In the genomic region with DNA sequence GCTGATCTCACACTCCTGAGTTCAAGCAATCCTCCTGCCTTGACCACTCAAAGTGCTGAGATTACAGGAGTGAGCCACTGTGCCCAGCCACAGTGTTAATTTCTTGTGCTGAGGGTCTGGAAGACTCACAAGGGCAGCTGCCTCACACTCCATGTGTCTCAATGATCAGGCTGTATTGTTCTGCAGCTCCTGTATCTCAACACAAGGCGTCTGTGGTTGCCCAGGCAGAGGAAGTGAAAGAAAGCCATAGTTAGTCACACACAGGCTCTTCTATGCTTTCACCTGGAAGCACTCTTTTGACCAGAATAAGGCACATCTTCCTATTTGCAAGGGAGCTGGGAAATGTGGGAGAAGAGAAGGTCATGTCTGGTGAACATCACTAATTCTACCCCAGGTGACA, we compare ENCODE assay signal across 16 cellular contexts.
A peak's percentile ranks its signal among the peaks of the same experiment; 100 is the strongest.
DNase-seq lines count a peak whose midpoint lies in the region; ATAC-seq lines count a peak whose summit lies in the region.
"Had no signal": no experiment of that assay in that cellular context is flagged by ENCODE, and none has a peak within 500 bp of the region (broad histone marks: within the 10 kb centered on the region; RNA-seq: fewer than 3 reads in every experiment).

No MANE protein-coding gene starts in this region.

- no peak overlapping the region for H2BK120ac ChIP-seq in neuronal stem cell (ENCODE audit: low read depth, low read length)

- H4K8ac ChIP-seq in neuronal stem cell (ENCODE audit: low read depth, low read length), result no peak overlapping the region

- no peaks in the 10 kb centered on the region for H4K20me1 ChIP-seq in Karpas-422 (ENCODE audit: insufficient read depth, low read depth, low read length)

- ATAC-seq in GM18868 (IDR thresholded peaks at IDR 0.05; ENCODE audit: unreplicated experiment), result peak; percentile 93
- ATAC-seq in GM21723 (IDR thresholded peaks at IDR 0.05; ENCODE audit: unreplicated experiment), result peak; percentile 61
- ATAC-seq: naive thymus-derived CD8-positive, alpha-beta T cell had no signal

- no peaks in the 10 kb centered on the region for H3K9me2 ChIP-seq in Karpas-422 (replicated peaks; ENCODE audit: insufficient read depth, low read length)

- no peak overlapping the region for H2BK15ac ChIP-seq in neuronal stem cell (ENCODE audit: low read length)

- H3K4me3 ChIP-seq in Karpas-422 (ENCODE audit: low read length), result no peak overlapping the region
- H3K4me3 ChIP-seq in neuronal stem cell (ENCODE audit: low read length in 2 of 2), result no peak overlapping the region
- H3K4me3 ChIP-seq: lung, skin epidermis, tibial artery had no signal

- H3K27me3 ChIP-seq in Karpas-422 (ENCODE audit: low read length) (no peaks in the 10 kb centered on the region), neuronal stem cell (ENCODE audit: control insufficient read depth in 3 of 3, insufficient read depth in 3 of 3, low read depth in 1 of 3, low read length in 3 of 3) (no peaks in the 10 kb centered on the region)
- H3K27me3 ChIP-seq: brain microvascular endothelial cell had no signal

- no peaks in the 10 kb centered on the region for H3K79me1 ChIP-seq in neuronal stem cell (ENCODE audit: low read depth, low read length)

- no peak overlapping the region for H2AK5ac ChIP-seq in neuronal stem cell (ENCODE audit: low read depth, low read length)

- no CpG with 5 or more reads among the region's 1 CpG for WGBS in neuronal stem cell (ENCODE audit: extremely low coverage in 2 of 2, insufficient read length in 2 of 2, insufficient replicate concordance in 1 of 2), 2 donors

- H3K23ac ChIP-seq in neuronal stem cell (ENCODE audit: low read depth, low read length, poor library complexity), result no peak overlapping the region

- H3K4ac ChIP-seq in neuronal stem cell (ENCODE audit: low read length), result no peak overlapping the region

- no peak overlapping the region for H3K14ac ChIP-seq in neuronal stem cell (ENCODE audit: low read length)

- no peak overlapping the region for H4K91ac ChIP-seq in neuronal stem cell (ENCODE audit: low read depth, low read length, poor library complexity)

- H3K9ac ChIP-seq in Karpas-422 (ENCODE audit: low read length) (no peak overlapping the region), neuronal stem cell (ENCODE audit: low read depth, low read length, poor library complexity) (no peak overlapping the region)

- H3K18ac ChIP-seq in neuronal stem cell (ENCODE audit: low read length), result peak overlapping the region; percentile 56

- H2BK12ac ChIP-seq in neuronal stem cell (ENCODE audit: low read length), result no peak overlapping the region

- H2BK5ac ChIP-seq in neuronal stem cell (ENCODE audit: low read length), result no peak overlapping the region

- H3K27ac ChIP-seq in Karpas-422 (ENCODE audit: low read length) (no peak overlapping the region), neuronal stem cell (replicated peaks; ENCODE audit: low read length) (no peak overlapping the region)
- H3K27ac ChIP-seq: brain microvascular endothelial cell, skin epidermis, tibial artery had no signal

- DNase-seq in Karpas-422, result peak; percentile 73
- no peak for DNase-seq in neuronal stem cell (ENCODE audit: low spot score)
- DNase-seq in cerebellar cortex (ENCODE audit: low spot score), result no peak
- no peak for DNase-seq in NCI-H128 (lab: John Stamatoyannopoulos, UW; ENCODE audit: unreplicated experiment)
- no peak for DNase-seq in stimulated activated CD4-positive, alpha-beta T cell treated with anti-CD3 and anti-CD28 coated beads, Interleukin-4, amount 100 ng/mL, for 1 hour
- DNase-seq: activated T-cell treated with anti-CD3 and anti-CD28 coated beads, Interleukin-2, amount 50 U/mL, for 1 hour; brain microvascular endothelial cell; erythroblast; GDM1; naive thymus-derived CD8-positive, alpha-beta T cell; NCI-H446 treated with DMSO at 0.1 percent for 48 hours; tibial artery had no signal

- H2AFZ ChIP-seq in Karpas-422 (ENCODE audit: low read length) (no peak overlapping the region), neuronal stem cell (ENCODE audit: low read length) (no peak overlapping the region)

- H3K9me3 ChIP-seq in Karpas-422 (ENCODE audit: low read length) (no peaks in the 10 kb centered on the region), neuronal stem cell (replicated peaks in 1 of 2; ENCODE audit: control insufficient read depth in 2 of 2, insufficient read depth in 1 of 2, low read depth in 1 of 2, low read length in 2 of 2) (no peaks in the 10 kb centered on the region)
- H3K9me3 ChIP-seq: tibial artery had no signal

- H3K36me3 ChIP-seq in Karpas-422 (ENCODE audit: insufficient read depth, low read length), result no peaks in the 10 kb centered on the region
- no peaks in the 10 kb centered on the region for H3K36me3 ChIP-seq in neuronal stem cell (replicated peaks in 1 of 2; ENCODE audit: control insufficient read depth in 2 of 2, insufficient read depth in 2 of 2, low read length in 2 of 2)
- H3K36me3 ChIP-seq: brain microvascular endothelial cell, tibial artery had no signal

- H3K4me2 ChIP-seq in Karpas-422 (ENCODE audit: low read depth, low read length, poor library complexity, severe bottlenecking), result no peak overlapping the region
- H3K4me2 ChIP-seq in neuronal stem cell (ENCODE audit: insufficient read depth, low read length, poor library complexity, severe bottlenecking), result no peak overlapping the region

- H3K4me1 ChIP-seq in Karpas-422 (ENCODE audit: low read length) (no peaks in the 10 kb centered on the region), neuronal stem cell (ENCODE audit: control insufficient read depth in 2 of 2, insufficient read depth in 1 of 2, low read depth in 1 of 2, low read length in 2 of 2) (no peaks in the 10 kb centered on the region)
- H3K4me1 ChIP-seq: tibial artery had no signal

- no peaks in the 10 kb centered on the region for H3K79me2 ChIP-seq in Karpas-422 (ENCODE audit: low read length)
